In genomic region chr19:39826311-39826945, GRCh38 we compare ENCODE assay signal across 2 cellular contexts.
TF ChIP-seq lines count a peak whose summit lies in the region.

No MANE protein-coding gene starts in this region.

TF ChIP-seq in IMR-90, 13 proteins besides CTCF, POLR2A, EP300 and RAD21:
- TF ChIP-seq BHLHE40 (IDR thresholded peaks at IDR 0.05; ENCODE audit: low read depth, low read length) (no peak), ELK1 (IDR thresholded peaks at IDR 0.05; ENCODE audit: borderline replicate concordance, low read depth, low read length) (no peak), CEBPB (IDR thresholded peaks at IDR 0.05; ENCODE audit: low read depth, low read length) (no peak), USF2 (IDR thresholded peaks at IDR 0.05; ENCODE audit: low read depth, low read length) (no peak), MXI1 (IDR thresholded peaks at IDR 0.05; ENCODE audit: borderline replicate concordance, low read depth, low read length) (no peak), RFX5 (IDR thresholded peaks at IDR 0.05; ENCODE audit: low read depth, low read length) (no peak), SMC3 (IDR thresholded peaks at IDR 0.05; ENCODE audit: low read depth, low read length) (no peak), MAZ (IDR thresholded peaks at IDR 0.05; ENCODE audit: borderline replicate concordance, low read depth, low read length) (no peak)
TF ChIP-seq in IMR-90: peak in this region for 0.

TF ChIP-seq in SK-N-SH, 30 proteins besides CTCF, POLR2A, EP300 and RAD21:
- TF ChIP-seq USF1 (IDR thresholded peaks at IDR 0.05; ENCODE audit: borderline replicate concordance, low read depth): no peak
TF ChIP-seq in SK-N-SH: peak in this region for 0.
